1 cellular context compared by ENCODE assay signal in the genomic region with DNA sequence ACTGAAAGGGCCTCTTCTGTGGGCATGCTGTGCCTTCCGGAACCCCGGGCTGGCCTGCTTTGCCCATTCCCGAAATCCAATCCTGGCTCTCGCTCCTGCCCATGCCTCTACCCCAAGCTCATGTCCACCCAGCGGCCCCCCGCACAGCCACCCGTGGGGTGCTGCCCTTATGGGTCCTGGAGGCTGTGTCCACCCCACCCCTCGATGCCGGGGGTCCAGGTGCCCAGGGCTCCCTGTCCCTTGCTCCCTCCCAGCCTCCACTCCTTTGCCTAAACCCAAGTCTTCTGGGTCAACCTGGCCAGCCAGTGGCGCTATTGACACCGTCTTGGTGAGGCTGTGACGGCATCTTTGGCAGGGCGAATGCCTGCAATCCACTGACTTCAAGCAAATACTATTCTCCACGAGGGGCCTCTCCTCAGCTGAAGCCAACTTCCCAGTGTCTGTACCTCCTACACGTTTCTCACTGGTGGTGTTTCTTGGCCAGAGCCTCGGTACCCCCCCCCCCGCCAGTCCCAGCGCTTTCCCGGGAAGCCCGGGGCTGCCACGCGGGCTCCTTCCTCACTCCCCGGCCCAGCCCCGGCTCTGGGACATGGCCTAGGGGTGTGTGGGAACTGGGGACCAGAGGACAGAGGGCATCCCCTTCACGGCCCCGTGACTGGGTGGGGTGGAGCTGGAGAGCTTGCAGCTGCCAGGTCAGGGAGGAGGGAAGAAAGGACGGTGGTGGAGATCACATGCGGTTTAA.
A peak's percentile ranks its signal among the peaks of the same experiment; 100 is the strongest.
TF ChIP-seq lines count a peak whose summit lies in the region.

No MANE protein-coding gene starts in this region.

TF ChIP-seq in HepG2, 621 proteins besides CTCF, POLR2A, EP300 and RAD21 (continues in another document):
- TF ChIP-seq SALL1 (CRISPR knock-in tag; IDR thresholded peaks at IDR 0.05) (0 out of 2 replicates have a peak, but pooled peaks have one; percentile 11), NFKB2 (CRISPR knock-in tag; IDR thresholded peaks at IDR 0.05; ENCODE audit: borderline replicate concordance) (0 out of 2 replicates have a peak, but pooled peaks have one; percentile 31), ZNF235 (CRISPR knock-in tag; IDR thresholded peaks at IDR 0.05; ENCODE audit: borderline replicate concordance) (0 out of 2 replicates have a peak, but pooled peaks have one; percentile 39), MEF2D (CRISPR knock-in tag; IDR thresholded peaks at IDR 0.05) (no peak), ZBTB20 (CRISPR knock-in tag; IDR thresholded peaks at IDR 0.05; ENCODE audit: borderline replicate concordance, low read depth) (peak; percentile 19; the same call in 1 of the 2 replicates), SNAPC2 (CRISPR knock-in tag; IDR thresholded peaks at IDR 0.05) (no peak), ZC3H13 (CRISPR knock-in tag; IDR thresholded peaks at IDR 0.05) (peak; percentile 67; the same call in 1 of the 2 replicates), RBM39 (IDR thresholded peaks at IDR 0.05; ENCODE audit: low read depth, low read length, poor library complexity, severe bottlenecking) (peak; percentile 59), DNMT1 (CRISPR knock-in tag; IDR thresholded peaks at IDR 0.05) (peak; percentile 63; the same call in 1 of the 2 replicates), ATF7-NPFF (CRISPR knock-in tag; IDR thresholded peaks at IDR 0.05; ENCODE audit: low read depth) (0 out of 2 replicates have a peak, but pooled peaks have one; percentile 1), BRF2 (CRISPR knock-in tag; IDR thresholded peaks at IDR 0.05) (peak; percentile 38; the same call in 1 of the 2 replicates), GZF1 (CRISPR knock-in tag; IDR thresholded peaks at IDR 0.05) (peak; percentile 27; the same call in 1 of the 2 replicates), GABPB1 (CRISPR knock-in tag; IDR thresholded peaks at IDR 0.05) (0 out of 2 replicates have a peak, but pooled peaks have one; percentile 0), KIAA2018 (CRISPR knock-in tag; IDR thresholded peaks at IDR 0.05; ENCODE audit: borderline replicate concordance) (no peak), ZFP36L1 (CRISPR knock-in tag; IDR thresholded peaks at IDR 0.05) (0 out of 2 replicates have a peak, but pooled peaks have one; percentile 30), ZNF724P (CRISPR knock-in tag; IDR thresholded peaks at IDR 0.05; ENCODE audit: borderline replicate concordance) (0 out of 2 replicates have a peak, but pooled peaks have one; percentile 9), NONO (IDR thresholded peaks at IDR 0.05) (no peak), NONO (CRISPR knock-in tag; conservative IDR thresholded peaks at IDR 0.05) (peak; percentile 49; the same call in 1 of the 2 replicates), NR2F2 (IDR thresholded peaks at IDR 0.05; ENCODE audit: borderline replicate concordance, low read depth) (peak; percentile 25; the same call in 1 of the 2 replicates), WIZ (CRISPR knock-in tag; IDR thresholded peaks at IDR 0.05) (0 out of 2 replicates have a peak, but pooled peaks have one; percentile 56), SIN3A (IDR thresholded peaks at IDR 0.05; ENCODE audit: borderline replicate concordance, low read depth, low read length) (0 out of 2 replicates have a peak, but pooled peaks have one; percentile 6), HOXA3 (CRISPR knock-in tag; IDR thresholded peaks at IDR 0.05) (no peak), HNF4G (IDR thresholded peaks at IDR 0.05; ENCODE audit: borderline replicate concordance, low read depth, low read length) (no peak), HNF4G (CRISPR knock-in tag; IDR thresholded peaks at IDR 0.05; ENCODE audit: borderline replicate concordance, low read depth) (no peak), ZNF10 (CRISPR knock-in tag; IDR thresholded peaks at IDR 0.05; ENCODE audit: borderline replicate concordance, low read depth) (no peak), ZNF230 (CRISPR knock-in tag; IDR thresholded peaks at IDR 0.05) (0 out of 2 replicates have a peak, but pooled peaks have one; percentile 48), PAF1 (CRISPR knock-in tag; IDR thresholded peaks at IDR 0.05) (peak; percentile 78), POLR2G (IDR thresholded peaks at IDR 0.05; ENCODE audit: low read depth, low read length) (peak; percentile 2; the same call in 1 of the 2 replicates), RBM22 (optimal IDR thresholded peaks at IDR 0.05; ENCODE audit: low read length) (peak; percentile 86), IRX3 (CRISPR knock-in tag; IDR thresholded peaks at IDR 0.05; ENCODE audit: borderline replicate concordance, low read depth) (peak; percentile 54; the same call in 1 of the 2 replicates), SSRP1 (CRISPR knock-in tag; IDR thresholded peaks at IDR 0.05) (peak; percentile 7; the same call in 1 of the 2 replicates), RBFOX2 (IDR thresholded peaks at IDR 0.05; ENCODE audit: low read depth, low read length) (peak; percentile 90), BORCS8-MEF2B (CRISPR knock-in tag; IDR thresholded peaks at IDR 0.05) (peak; percentile 64; the same call in 1 of the 2 replicates), ESRRA (CRISPR knock-in tag; IDR thresholded peaks at IDR 0.05; ENCODE audit: low read depth) (0 out of 2 replicates have a peak, but pooled peaks have one; percentile 17), ZFYVE20 (CRISPR knock-in tag; IDR thresholded peaks at IDR 0.05; ENCODE audit: borderline replicate concordance, low read depth) (0 out of 2 replicates have a peak, but pooled peaks have one; percentile 7), SP4 (CRISPR knock-in tag; IDR thresholded peaks at IDR 0.05) (no peak)
- TF ChIP-seq, protein P1, sequence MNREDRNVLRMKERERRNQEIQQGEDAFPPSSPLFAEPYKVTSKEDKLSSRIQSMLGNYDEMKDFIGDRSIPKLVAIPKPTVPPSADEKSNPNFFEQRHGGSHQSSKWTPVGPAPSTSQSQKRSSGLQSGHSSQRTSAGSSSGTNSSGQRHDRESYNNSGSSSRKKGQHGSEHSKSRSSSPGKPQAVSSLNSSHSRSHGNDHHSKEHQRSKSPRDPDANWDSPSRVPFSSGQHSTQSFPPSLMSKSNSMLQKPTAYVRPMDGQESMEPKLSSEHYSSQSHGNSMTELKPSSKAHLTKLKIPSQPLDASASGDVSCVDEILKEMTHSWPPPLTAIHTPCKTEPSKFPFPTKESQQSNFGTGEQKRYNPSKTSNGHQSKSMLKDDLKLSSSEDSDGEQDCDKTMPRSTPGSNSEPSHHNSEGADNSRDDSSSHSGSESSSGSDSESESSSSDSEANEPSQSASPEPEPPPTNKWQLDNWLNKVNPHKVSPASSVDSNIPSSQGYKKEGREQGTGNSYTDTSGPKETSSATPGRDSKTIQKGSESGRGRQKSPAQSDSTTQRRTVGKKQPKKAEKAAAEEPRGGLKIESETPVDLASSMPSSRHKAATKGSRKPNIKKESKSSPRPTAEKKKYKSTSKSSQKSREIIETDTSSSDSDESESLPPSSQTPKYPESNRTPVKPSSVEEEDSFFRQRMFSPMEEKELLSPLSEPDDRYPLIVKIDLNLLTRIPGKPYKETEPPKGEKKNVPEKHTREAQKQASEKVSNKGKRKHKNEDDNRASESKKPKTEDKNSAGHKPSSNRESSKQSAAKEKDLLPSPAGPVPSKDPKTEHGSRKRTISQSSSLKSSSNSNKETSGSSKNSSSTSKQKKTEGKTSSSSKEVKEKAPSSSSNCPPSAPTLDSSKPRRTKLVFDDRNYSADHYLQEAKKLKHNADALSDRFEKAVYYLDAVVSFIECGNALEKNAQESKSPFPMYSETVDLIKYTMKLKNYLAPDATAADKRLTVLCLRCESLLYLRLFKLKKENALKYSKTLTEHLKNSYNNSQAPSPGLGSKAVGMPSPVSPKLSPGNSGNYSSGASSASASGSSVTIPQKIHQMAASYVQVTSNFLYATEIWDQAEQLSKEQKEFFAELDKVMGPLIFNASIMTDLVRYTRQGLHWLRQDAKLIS (CRISPR knock-in tag; IDR thresholded peaks at IDR 0.05), result no peak
- TF ChIP-seq, protein P2, sequence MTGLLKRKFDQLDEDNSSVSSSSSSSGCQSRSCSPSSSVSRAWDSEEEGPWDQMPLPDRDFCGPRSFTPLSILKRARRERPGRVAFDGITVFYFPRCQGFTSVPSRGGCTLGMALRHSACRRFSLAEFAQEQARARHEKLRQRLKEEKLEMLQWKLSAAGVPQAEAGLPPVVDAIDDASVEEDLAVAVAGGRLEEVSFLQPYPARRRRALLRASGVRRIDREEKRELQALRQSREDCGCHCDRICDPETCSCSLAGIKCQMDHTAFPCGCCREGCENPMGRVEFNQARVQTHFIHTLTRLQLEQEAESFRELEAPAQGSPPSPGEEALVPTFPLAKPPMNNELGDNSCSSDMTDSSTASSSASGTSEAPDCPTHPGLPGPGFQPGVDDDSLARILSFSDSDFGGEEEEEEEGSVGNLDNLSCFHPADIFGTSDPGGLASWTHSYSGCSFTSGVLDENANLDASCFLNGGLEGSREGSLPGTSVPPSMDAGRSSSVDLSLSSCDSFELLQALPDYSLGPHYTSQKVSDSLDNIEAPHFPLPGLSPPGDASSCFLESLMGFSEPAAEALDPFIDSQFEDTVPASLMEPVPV (CRISPR knock-in tag; IDR thresholded peaks at IDR 0.05), result 0 out of 2 replicates have a peak, but pooled peaks have one; percentile 34
- TF ChIP-seq, protein P3, sequence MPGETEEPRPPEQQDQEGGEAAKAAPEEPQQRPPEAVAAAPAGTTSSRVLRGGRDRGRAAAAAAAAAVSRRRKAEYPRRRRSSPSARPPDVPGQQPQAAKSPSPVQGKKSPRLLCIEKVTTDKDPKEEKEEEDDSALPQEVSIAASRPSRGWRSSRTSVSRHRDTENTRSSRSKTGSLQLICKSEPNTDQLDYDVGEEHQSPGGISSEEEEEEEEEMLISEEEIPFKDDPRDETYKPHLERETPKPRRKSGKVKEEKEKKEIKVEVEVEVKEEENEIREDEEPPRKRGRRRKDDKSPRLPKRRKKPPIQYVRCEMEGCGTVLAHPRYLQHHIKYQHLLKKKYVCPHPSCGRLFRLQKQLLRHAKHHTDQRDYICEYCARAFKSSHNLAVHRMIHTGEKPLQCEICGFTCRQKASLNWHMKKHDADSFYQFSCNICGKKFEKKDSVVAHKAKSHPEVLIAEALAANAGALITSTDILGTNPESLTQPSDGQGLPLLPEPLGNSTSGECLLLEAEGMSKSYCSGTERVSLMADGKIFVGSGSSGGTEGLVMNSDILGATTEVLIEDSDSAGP (CRISPR knock-in tag; IDR thresholded peaks at IDR 0.05; ENCODE audit: borderline replicate concordance), result peak; percentile 12; the same call in 1 of the 2 replicates
- TF ChIP-seq, protein P4, sequence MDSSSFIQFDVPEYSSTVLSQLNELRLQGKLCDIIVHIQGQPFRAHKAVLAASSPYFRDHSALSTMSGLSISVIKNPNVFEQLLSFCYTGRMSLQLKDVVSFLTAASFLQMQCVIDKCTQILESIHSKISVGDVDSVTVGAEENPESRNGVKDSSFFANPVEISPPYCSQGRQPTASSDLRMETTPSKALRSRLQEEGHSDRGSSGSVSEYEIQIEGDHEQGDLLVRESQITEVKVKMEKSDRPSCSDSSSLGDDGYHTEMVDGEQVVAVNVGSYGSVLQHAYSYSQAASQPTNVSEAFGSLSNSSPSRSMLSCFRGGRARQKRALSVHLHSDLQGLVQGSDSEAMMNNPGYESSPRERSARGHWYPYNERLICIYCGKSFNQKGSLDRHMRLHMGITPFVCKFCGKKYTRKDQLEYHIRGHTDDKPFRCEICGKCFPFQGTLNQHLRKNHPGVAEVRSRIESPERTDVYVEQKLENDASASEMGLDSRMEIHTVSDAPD (CRISPR knock-in tag; IDR thresholded peaks at IDR 0.05), result peak; percentile 75; the same call in 1 of the 2 replicates
